In the genomic region with DNA sequence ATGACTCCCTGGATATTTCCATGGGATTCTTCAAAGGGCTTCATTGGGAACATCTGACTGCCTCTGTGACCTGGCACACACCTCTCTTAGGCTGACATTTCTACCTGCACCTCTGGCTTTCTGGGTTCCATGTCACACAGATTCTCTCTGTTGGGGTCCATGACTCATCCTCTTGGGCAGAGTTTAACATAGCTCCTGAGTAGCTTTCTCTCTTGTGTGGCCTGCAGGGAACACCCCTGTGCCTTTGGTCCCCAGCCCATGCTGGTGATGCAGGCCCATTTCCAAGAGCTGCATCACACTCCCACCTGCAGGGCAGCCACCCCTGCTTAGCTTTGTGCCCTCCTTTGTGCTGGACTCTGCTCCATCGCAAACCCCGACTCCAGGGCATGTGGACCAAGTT, we compare ENCODE assay signal across 21 cellular contexts.
DNase-seq lines count a peak whose midpoint lies in the region; ATAC-seq, FAIRE-seq and TF ChIP-seq lines count a peak whose summit lies in the region.
"Had no signal": no experiment of that assay in that cellular context is flagged by ENCODE, and none has a peak within 500 bp of the region (broad histone marks: within the 10 kb centered on the region; RNA-seq: fewer than 3 reads in every experiment).

No MANE protein-coding gene starts in this region.

- intact Hi-C loops in K562 (cut with micrococcal nuclease), result no loop called here

- no peak for TF ChIP-seq EP300 in K562 (IDR thresholded peaks at IDR 0.05; ENCODE audit: low read length)

- no peak for TF ChIP-seq POLR2A in K562 (conservative IDR thresholded peaks at IDR 0.05)

- no peak for TF ChIP-seq CTCF in HEK293 (tag by site-specific recombination; IDR thresholded peaks at IDR 0.05)
- TF ChIP-seq CTCF in K562 (IDR thresholded peaks at IDR 0.05 in 2 of 3, conservative IDR thresholded peaks at IDR 0.05 in 1 of 3; ENCODE audit: insufficient read depth in 2 of 3, low read depth in 1 of 3, low read length in 3 of 3), result 0 out of 6 replicates have a peak, but pooled peaks of 1 of the 3 experiments have one; percentile 4

- H3K4me3 Mint-ChIP-seq in activated naive CD8-positive, alpha-beta T cell treated with anti-CD3 and anti-CD28 coated beads, Interleukin-2, amount 50 U/mL, for 24 hours, result no peak overlapping the region
- no peak overlapping the region for H3K4me3 Mint-ChIP-seq in activated naive CD8-positive, alpha-beta T cell treated with anti-CD3 and anti-CD28 coated beads for 36 hours
- H3K4me3 Mint-ChIP-seq in stimulated activated effector memory CD8-positive, alpha-beta T cell treated with anti-CD3 and anti-CD28 coated beads, Interleukin-12 subunit alpha, Interleukin-12 subunit beta, amount 100 ng/mL, for 72 hours, result no peak overlapping the region
- H3K4me3 Mint-ChIP-seq: CD14-positive monocyte; CD8-positive, alpha-beta T cell had no signal

- H3K9me3 ChIP-seq in HEK293 (ENCODE audit: control insufficient read depth, insufficient read depth, low read depth, low read length), result no peaks in the 10 kb centered on the region
- H3K9me3 ChIP-seq in K562 (replicated peaks; ENCODE audit: control insufficient read depth, insufficient read depth, low read depth, low read length), result no peaks in the 10 kb centered on the region
- H3K9me3 ChIP-seq: A549, BE2C, HAP-1 had no signal

- POLR2A ChIA-PET in HEK293 (lab: Yijun Ruan, JAX), result no interaction called here
- POLR2A ChIA-PET in K562 (lab: Yijun Ruan, JAX), result no interaction called here

- BruUV-seq in K562 (replicated peaks; lab: Mats Ljungman, UMichigan), result no TSS peak

- H3K79me2 ChIP-seq in K562 (ENCODE audit: control insufficient read depth, insufficient read depth, low read length), result no peaks in the 10 kb centered on the region

- H2AFZ ChIP-seq in K562 (ENCODE audit: low read depth, low read length), result no peak overlapping the region

- no peaks in the 10 kb centered on the region for H4K20me1 ChIP-seq in K562 (replicated peaks; ENCODE audit: control insufficient read depth, insufficient read depth, low read length)

- peaks cover 0 to 6% of the 10 kb centered on the region in 2 experiments; a peak in 2 of 5 replicates for H3K27me3 ChIP-seq in K562 (ENCODE audit: control insufficient read depth in 2 of 2, insufficient read depth in 2 of 2, low read length in 2 of 2)
- H3K27me3 ChIP-seq: BE2C had no signal

- ATAC-seq in activated naive CD8-positive, alpha-beta T cell treated with anti-CD3 and anti-CD28 coated beads, Interleukin-2, amount 50 U/mL, for 24 hours, result peak; percentile 79
- peak; percentile 45; the same call in 2 of the 3 replicates for ATAC-seq in K562
- peak; percentile 34 for ATAC-seq in stimulated activated effector memory CD8-positive, alpha-beta T cell treated with anti-CD3 and anti-CD28 coated beads, Interleukin-12 subunit alpha, Interleukin-12 subunit beta, amount 100 ng/mL, for 72 hours
- no peak for ATAC-seq in HG03139 (IDR thresholded peaks at IDR 0.05; ENCODE audit: unreplicated experiment)
- ATAC-seq: A549; CD8-positive, alpha-beta T cell had no signal

- H3K27ac Mint-ChIP-seq in activated naive CD8-positive, alpha-beta T cell treated with anti-CD3 and anti-CD28 coated beads, Interleukin-2, amount 50 U/mL, for 24 hours, result no peak overlapping the region
- H3K27ac Mint-ChIP-seq in activated naive CD8-positive, alpha-beta T cell treated with anti-CD3 and anti-CD28 coated beads for 36 hours, result no peak overlapping the region
- H3K27ac Mint-ChIP-seq in stimulated activated effector memory CD8-positive, alpha-beta T cell treated with anti-CD3 and anti-CD28 coated beads, Interleukin-12 subunit alpha, Interleukin-12 subunit beta, amount 100 ng/mL, for 72 hours, result no peak overlapping the region
- H3K27ac Mint-ChIP-seq: CD14-positive monocyte; CD8-positive, alpha-beta T cell had no signal

- H3K4me2 ChIP-seq in K562 (ENCODE audit: insufficient read depth, low read length), result no peak overlapping the region
- H3K4me2 ChIP-seq: A549 had no signal

- peaks cover 9% of the 10 kb centered on the region for H3K9me3 Mint-ChIP-seq in activated naive CD8-positive, alpha-beta T cell treated with anti-CD3 and anti-CD28 coated beads, Interleukin-2, amount 50 U/mL, for 24 hours
- peaks cover 9% of the 10 kb centered on the region for H3K9me3 Mint-ChIP-seq in activated naive CD8-positive, alpha-beta T cell treated with anti-CD3 and anti-CD28 coated beads for 36 hours
- peaks cover 11% of the 10 kb centered on the region for H3K9me3 Mint-ChIP-seq in stimulated activated effector memory CD8-positive, alpha-beta T cell treated with anti-CD3 and anti-CD28 coated beads, Interleukin-12 subunit alpha, Interleukin-12 subunit beta, amount 100 ng/mL, for 72 hours

- no peaks in the 10 kb centered on the region for H3K4me1 Mint-ChIP-seq in activated naive CD8-positive, alpha-beta T cell treated with anti-CD3 and anti-CD28 coated beads, Interleukin-2, amount 50 U/mL, for 24 hours
- H3K4me1 Mint-ChIP-seq in activated naive CD8-positive, alpha-beta T cell treated with anti-CD3 and anti-CD28 coated beads for 36 hours, result no peaks in the 10 kb centered on the region
- no peaks in the 10 kb centered on the region for H3K4me1 Mint-ChIP-seq in stimulated activated effector memory CD8-positive, alpha-beta T cell treated with anti-CD3 and anti-CD28 coated beads, Interleukin-12 subunit alpha, Interleukin-12 subunit beta, amount 100 ng/mL, for 72 hours
- H3K4me1 Mint-ChIP-seq: CD14-positive monocyte had no signal

- CTCF ChIA-PET in HEK293 (lab: Yijun Ruan, JAX) (interaction anchor here (1.2 kb wide), 1 partner anchor 11 kb away, joined by 3 read pairs; no protein-coding TSS in a partner anchor), K562 (lab: Yijun Ruan, JAX; ENCODE audit: low intra/inter-chr PET ratio) (no interaction called here)

- H3K36me3 ChIP-seq in HEK293 (ENCODE audit: control insufficient read depth in 2 of 2, insufficient read depth in 1 of 2, low read length in 2 of 2), result no peaks in the 10 kb centered on the region
- no peaks in the 10 kb centered on the region; the same call in 2 of the 3 replicates for H3K36me3 ChIP-seq in K562 (ENCODE audit: control insufficient read depth, insufficient read depth, low read length)
- H3K36me3 ChIP-seq: BE2C, HAP-1 had no signal

- H3K9me1 ChIP-seq in K562 (ENCODE audit: control insufficient read depth, insufficient read depth, low read length), result no peaks in the 10 kb centered on the region

- DNase-seq in activated naive CD8-positive, alpha-beta T cell treated with anti-CD3 and anti-CD28 coated beads, Interleukin-2, amount 50 U/mL, for 24 hours, result no peak
- no peak for DNase-seq in activated naive CD8-positive, alpha-beta T cell treated with anti-CD3 and anti-CD28 coated beads for 36 hours
- DNase-seq in K562 (ENCODE audit: extremely low read depth in 1 of 4, low spot score in 3 of 4), result no peak
- no peak for DNase-seq in stimulated activated effector memory CD8-positive, alpha-beta T cell treated with anti-CD3 and anti-CD28 coated beads, Interleukin-12 subunit alpha, Interleukin-12 subunit beta, amount 100 ng/mL, for 72 hours (ENCODE audit: low spot score in 2 of 2)
- DNase-seq in stimulated activated naive CD4-positive, alpha-beta T cell treated with Interleukin-2 at 50 U/mL for 16 hours (lab: John Stamatoyannopoulos, UW), result no peak
- DNase-seq: BE2C; CD8-positive, alpha-beta T cell; COR-L47; DMS153; DMS79 treated with DMSO at 0.1 percent for 48 hours; EL; KBM-7 had no signal

- H3K4me1 ChIP-seq in HEK293 (ENCODE audit: control insufficient read depth, insufficient read depth, low read length) (no peaks in the 10 kb centered on the region), K562 (replicated peaks in 1 of 2; ENCODE audit: control insufficient read depth in 2 of 2, insufficient read depth in 2 of 2, low read length in 2 of 2) (no peaks in the 10 kb centered on the region)
- H3K4me1 ChIP-seq: A549, BE2C, HAP-1 had no signal

- no peak for TF ChIP-seq RAD21 in K562 (CRISPR knock-in tag; conservative IDR thresholded peaks at IDR 0.05 in 1 of 2, IDR thresholded peaks at IDR 0.05 in 1 of 2)

- H3K27me3 Mint-ChIP-seq in activated naive CD8-positive, alpha-beta T cell treated with anti-CD3 and anti-CD28 coated beads, Interleukin-2, amount 50 U/mL, for 24 hours, result peaks cover 15% of the 10 kb centered on the region
- peaks cover 12% of the 10 kb centered on the region for H3K27me3 Mint-ChIP-seq in activated naive CD8-positive, alpha-beta T cell treated with anti-CD3 and anti-CD28 coated beads for 36 hours

- in situ Hi-C loops in K562 (cut with MboI), result no loop called here

- peaks cover 5% of the 10 kb centered on the region for H3K36me3 Mint-ChIP-seq in activated naive CD8-positive, alpha-beta T cell treated with anti-CD3 and anti-CD28 coated beads, Interleukin-2, amount 50 U/mL, for 24 hours (ENCODE audit: low read depth)
- peaks cover 2% of the 10 kb centered on the region for H3K36me3 Mint-ChIP-seq in activated naive CD8-positive, alpha-beta T cell treated with anti-CD3 and anti-CD28 coated beads for 36 hours
- no peaks in the 10 kb centered on the region for H3K36me3 Mint-ChIP-seq in stimulated activated effector memory CD8-positive, alpha-beta T cell treated with anti-CD3 and anti-CD28 coated beads, Interleukin-12 subunit alpha, Interleukin-12 subunit beta, amount 100 ng/mL, for 72 hours
- H3K36me3 Mint-ChIP-seq: CD14-positive monocyte had no signal

- no peak overlapping the region for H3K9ac ChIP-seq in K562 (ENCODE audit: insufficient read depth in 1 of 2, low read depth in 2 of 2, low read length in 2 of 2)

- H3K27ac ChIP-seq in HEK293 (ENCODE audit: extremely low read depth, low read depth, low read length), result no peak overlapping the region
- no peak overlapping the region for H3K27ac ChIP-seq in K562 (ENCODE audit: extremely low read depth, low read depth, low read length)
- H3K27ac ChIP-seq: A549 had no signal

- FAIRE-seq in K562 (lab: Jason Lieb, UNC), result no peak
- FAIRE-seq: A549, D721Med, G401.6, GM12892, H1 had no signal

- WGBS in K562 (ENCODE audit: insufficient coverage, low coverage, missing lambda C conversion rate), result 0% methylated on average over 2 of the region's 2 CpGs

- H3K4me3 ChIP-seq in HEK293 (ENCODE audit: low read depth, low read length), result no peak overlapping the region
- H3K4me3 ChIP-seq in K562, result no peak overlapping the region
- H3K4me3 ChIP-seq: A549, HAP-1 had no signal

TF ChIP-seq in HEK293, 187 proteins besides CTCF, POLR2A, EP300 and RAD21 (continues in another document):
- peak; percentile 47; the same call in 1 of the 2 replicates for TF ChIP-seq ZIC2 (tag by site-specific recombination; IDR thresholded peaks at IDR 0.05)
- peak; percentile 32; the same call in 1 of the 2 replicates for TF ChIP-seq GLIS1 (tag by site-specific recombination; IDR thresholded peaks at IDR 0.05)

TF ChIP-seq in K562, 482 proteins besides CTCF, POLR2A, EP300 and RAD21:
- no peak for TF ChIP-seq HDAC8 (tag; IDR thresholded peaks at IDR 0.05)
